9 cellular contexts compared by ENCODE assay signal in genomic region chr2:197838036-197838435, GRCh38. TPM values are rescaled to one million over a fixed set of nuclear protein-coding genes. Genes with fewer than 3 reads are reported as not detected.
DNase-seq lines count a peak whose midpoint lies in the region; ATAC-seq, FAIRE-seq and TF ChIP-seq lines count a peak whose summit lies in the region.
"Had no signal": no experiment of that assay in that cellular context is flagged by ENCODE, and none has a peak within 500 bp of the region (broad histone marks: within the 10 kb centered on the region; RNA-seq: fewer than 3 reads in every experiment).

No MANE protein-coding gene starts in this region.

- H3F3A ChIP-seq in GM23248 (ENCODE audit: insufficient read depth), result peaks cover 17% of the 10 kb centered on the region; the same call in 1 of the 2 replicates

- H2AFZ ChIP-seq in GM23248 (peak overlapping the region; percentile 87), endothelial cell of umbilical vein (ENCODE audit: low read depth, low read length) (peak overlapping the region; percentile 38)

- peak overlapping the region; percentile 70 for H3K9ac ChIP-seq in GM23248
- no peak overlapping the region for H3K9ac ChIP-seq in endothelial cell of umbilical vein (replicated peaks; ENCODE audit: extremely low read depth, insufficient read depth, low read length)
- H3K9ac ChIP-seq in skeletal muscle satellite cell (ENCODE audit: low read depth, low read length), result peak overlapping the region; percentile 45

- CTCF ChIA-PET in endothelial cell of umbilical vein (lab: Charles Lee), result interaction anchor here (0.9 to 2.0 kb wide), 12 partner anchors 9 to 290 kb away, joined by 3 to 8 read pairs (median 4); no protein-coding TSS in a partner anchor

- peak; percentile 70 for DNase-seq in GM23248
- DNase-seq in NCI-H2227 (lab: John Stamatoyannopoulos, UW; ENCODE audit: unreplicated experiment), result peak; percentile 85
- DNase-seq in endothelial cell of umbilical vein (ENCODE audit: low read depth, low spot score), result peak; percentile 41
- DNase-seq in HPDE6-E6E7 (ENCODE audit: extremely low spot score), result no peak
- DNase-seq in DMS53 (lab: John Stamatoyannopoulos, UW), result no peak
- DNase-seq in OCI-M2 (lab: John Stamatoyannopoulos, UW; ENCODE audit: unreplicated experiment), result no peak

- peak overlapping the region; percentile 92 for H3K4me2 ChIP-seq in GM23248 (ENCODE audit: unreplicated experiment)
- H3K4me2 ChIP-seq in endothelial cell of umbilical vein (ENCODE audit: insufficient read depth, low read length), result peak overlapping the region; percentile 22
- H3K4me2 ChIP-seq in skeletal muscle satellite cell (ENCODE audit: low read length), result peak overlapping the region; percentile 79

- dilution Hi-C loops in endothelial cell of umbilical vein (cut with MboI; ENCODE audit: extremely low pct_ligation_motif_present, low sequenced_read_pairs), result no loop called here

- POLR2A ChIA-PET in endothelial cell of umbilical vein (lab: Charles Lee), result no interaction called here

- no peaks in the 10 kb centered on the region for H3K9me1 ChIP-seq in endothelial cell of umbilical vein (replicated peaks; ENCODE audit: control insufficient read depth, extremely low read depth, insufficient read depth, low read length)

- no peaks in the 10 kb centered on the region for H4K20me1 ChIP-seq in GM23248 (ENCODE audit: insufficient read depth)
- no peaks in the 10 kb centered on the region for H4K20me1 ChIP-seq in endothelial cell of umbilical vein (replicated peaks; ENCODE audit: control insufficient read depth, extremely low read depth, insufficient read depth, low read length)

- H3K27me3 ChIP-seq in GM23248 (replicated peaks; ENCODE audit: insufficient read depth) (no peaks in the 10 kb centered on the region), endothelial cell of umbilical vein (ENCODE audit: control insufficient read depth in 2 of 2, insufficient read depth in 2 of 2, low read length in 2 of 2) (no peaks in the 10 kb centered on the region), skeletal muscle satellite cell (ENCODE audit: control insufficient read depth, insufficient read depth, low read length) (no peaks in the 10 kb centered on the region)

- H3K9me3 ChIP-seq in GM23248 (ENCODE audit: low read depth), result no peaks in the 10 kb centered on the region
- no peaks in the 10 kb centered on the region for H3K9me3 ChIP-seq in endothelial cell of umbilical vein (replicated peaks; ENCODE audit: control insufficient read depth, insufficient read depth, low read length)
- H3K9me3 ChIP-seq in skeletal muscle satellite cell (replicated peaks; ENCODE audit: low read length), result no peaks in the 10 kb centered on the region

- no peak for TF ChIP-seq CTCF in endothelial cell of umbilical vein (IDR thresholded peaks at IDR 0.05; ENCODE audit: extremely low read depth in 1 of 2, insufficient read depth in 1 of 2, low read depth in 1 of 2, low read length in 2 of 2)

- no peak for TF ChIP-seq POLR2A in endothelial cell of umbilical vein (IDR thresholded peaks at IDR 0.05; ENCODE audit: low read depth, low read length)

- in situ Hi-C loops in GM23248 (cut with MboI), result no loop called here

- BruUV-seq in endothelial cell of umbilical vein (replicated peaks; lab: Mats Ljungman, UMichigan), result no TSS peak

- H3K27ac ChIP-seq in GM23248 (peak overlapping the region; percentile 64), endothelial cell of umbilical vein (ENCODE audit: insufficient read depth, low read depth, low read length) (no peak overlapping the region)

- H3K4me3 ChIP-seq in GM23248 (peak overlapping the region; percentile 70), endothelial cell of umbilical vein (replicated peaks in 1 of 3; ENCODE audit: insufficient read depth in 1 of 3, low read depth in 1 of 3, low read length in 3 of 3) (no peak overlapping the region), skeletal muscle satellite cell (ENCODE audit: low read length) (peak overlapping the region; percentile 55)

- H3K4me1 ChIP-seq in GM23248 (ENCODE audit: insufficient read depth), result peaks cover 7% of the 10 kb centered on the region; the same call in 1 of the 2 replicates
- no peaks in the 10 kb centered on the region for H3K4me1 ChIP-seq in endothelial cell of umbilical vein (ENCODE audit: control insufficient read depth, extremely low read depth, insufficient read depth, low read length)
- peaks cover 11% of the 10 kb centered on the region for H3K4me1 ChIP-seq in skeletal muscle satellite cell (ENCODE audit: control insufficient read depth, insufficient read depth, low read length)

- H3K79me2 ChIP-seq in GM23248 (ENCODE audit: insufficient read depth) (no peaks in the 10 kb centered on the region), endothelial cell of umbilical vein (ENCODE audit: control insufficient read depth, insufficient read depth, low read length) (no peaks in the 10 kb centered on the region)

- 5 to 7% methylated on average over 5 of the region's 5 CpGs for WGBS in GM23248 (ENCODE audit: low coverage in 1 of 2, low lambda C conversion rate in 2 of 2, missing lambda C conversion rate in 2 of 2), 2 experiments

- no peaks in the 10 kb centered on the region for H3K36me3 ChIP-seq in GM23248 (ENCODE audit: low read depth)
- no peaks in the 10 kb centered on the region for H3K36me3 ChIP-seq in endothelial cell of umbilical vein (ENCODE audit: control insufficient read depth in 2 of 2, extremely low read depth in 1 of 2, insufficient read depth in 2 of 2, low read length in 2 of 2)
- H3K36me3 ChIP-seq in skeletal muscle satellite cell (ENCODE audit: insufficient read depth, low read length), result no peaks in the 10 kb centered on the region

- no peak for FAIRE-seq in endothelial cell of umbilical vein (lab: Jason Lieb, UNC)

- ATAC-seq in GM18519 (IDR thresholded peaks at IDR 0.05; ENCODE audit: low FRiP score, unreplicated experiment), result peak; percentile 93

- intact Hi-C loops in endothelial cell of umbilical vein (cut with micrococcal nuclease), result no loop called here

- H3K9me2 ChIP-seq in GM23248 (ENCODE audit: insufficient read depth), result no peaks in the 10 kb centered on the region

TF ChIP-seq in endothelial cell of umbilical vein, 7 proteins besides CTCF, POLR2A, EP300 and RAD21:
- no peak for TF ChIP-seq EZH2 (IDR thresholded peaks at IDR 0.05; ENCODE audit: borderline replicate concordance, low read depth, low read length, severe bottlenecking)
- no peak for TF ChIP-seq MYC (IDR thresholded peaks at IDR 0.05; ENCODE audit: low read depth, low read length)
- TF ChIP-seq MAX (IDR thresholded peaks at IDR 0.05; ENCODE audit: insufficient read depth, insufficient read length), result no peak
TF ChIP-seq in endothelial cell of umbilical vein: peak in this region for 0.

RNA-seq across cellular contexts. Expression of gene PLCL1, which starts 33.6 kb away (rescaled TPM):
- total RNA-seq in GM23248 (2014; rRNA removed; shearing (Covaris generic)), result 2.3 TPM in 2 replicates
- polyA plus RNA-seq in GM23248 (2016; fragmentation: Nextera tagmentation; extraction: Ambion mirVana) (0.44 and 0.80 TPM in 2 replicates), endothelial cell of umbilical vein (0.60 and 0.79 TPM in 2 replicates)
- total RNA-seq in endothelial cell of umbilical vein, result 3.4 and 5.1 TPM in 2 replicates
- 1.2 TPM in 2 replicates for polyA plus RNA-seq in endothelial cell of umbilical vein (2011; cell fraction: cytosol; rRNA removed)
- 1.9 and 3.0 TPM in 2 replicates for polyA plus RNA-seq in endothelial cell of umbilical vein (2011; cell fraction: nucleus; rRNA removed)
- polyA plus RNA-seq in endothelial cell of umbilical vein (2012), result 8.8 and 9.5 TPM in 2 replicates
- 3.4 and 5.9 TPM in 2 replicates for polyA minus RNA-seq in endothelial cell of umbilical vein
- polyA minus RNA-seq in endothelial cell of umbilical vein (2011; cell fraction: cytosol; rRNA and poly(A)+ RNA removed), result not detected
- polyA minus RNA-seq in endothelial cell of umbilical vein (2011; cell fraction: nucleus; rRNA and poly(A)+ RNA removed), result 8.7 and 11.5 TPM in 2 replicates
- total RNA-seq in skeletal muscle satellite cell (2012; rRNA removed), result under 0.01 and 0.22 TPM in 2 replicates

RNA-seq across cellular contexts. Expression of gene BOLL, which starts 52.9 kb away (rescaled TPM):
- total RNA-seq in GM23248 (2014; rRNA removed; shearing (Covaris generic)), result not detected in 2 replicates
- not detected in 2 replicates for polyA plus RNA-seq in GM23248 (2016; fragmentation: Nextera tagmentation; extraction: Ambion mirVana)
- not detected in 2 replicates for total RNA-seq in endothelial cell of umbilical vein
- not detected in 2 replicates for polyA plus RNA-seq in endothelial cell of umbilical vein
- polyA plus RNA-seq in endothelial cell of umbilical vein (2011; cell fraction: cytosol; rRNA removed), result not detected in 2 replicates
- not detected in 2 replicates for polyA plus RNA-seq in endothelial cell of umbilical vein (2011; cell fraction: nucleus; rRNA removed)
- polyA plus RNA-seq in endothelial cell of umbilical vein (2012), result not detected in 2 replicates
- not detected in 2 replicates for polyA minus RNA-seq in endothelial cell of umbilical vein
- polyA minus RNA-seq in endothelial cell of umbilical vein (2011; cell fraction: cytosol; rRNA and poly(A)+ RNA removed), result not detected
- polyA minus RNA-seq in endothelial cell of umbilical vein (2011; cell fraction: nucleus; rRNA and poly(A)+ RNA removed), result not detected in 2 replicates
- not detected in 2 replicates for total RNA-seq in skeletal muscle satellite cell (2012; rRNA removed)
- polyA plus RNA-seq: neural cell had no signal

Comparison
In these comparisons a context has a peak if more than half of its experiments do, and no peak if none do; other contexts are left out.
1. DNase-seq: peak in GM23248 (single experiment), NCI-H2227 (single experiment) and endothelial cell of umbilical vein (single experiment); none in HPDE6-E6E7 (single experiment), DMS53 (single experiment) and OCI-M2 (single experiment).
2. H3K4me2 ChIP-seq: peak in every context shown above with its lines; median percentile 92 in GM23248; 79 in skeletal muscle satellite cell; 22 in endothelial cell of umbilical vein.
3. H3K4me3 ChIP-seq: peak in GM23248 (single experiment) and skeletal muscle satellite cell (single experiment); none in endothelial cell of umbilical vein (0 of 3).